ENCODE assay signal across 1 cellular context in the genomic region with DNA sequence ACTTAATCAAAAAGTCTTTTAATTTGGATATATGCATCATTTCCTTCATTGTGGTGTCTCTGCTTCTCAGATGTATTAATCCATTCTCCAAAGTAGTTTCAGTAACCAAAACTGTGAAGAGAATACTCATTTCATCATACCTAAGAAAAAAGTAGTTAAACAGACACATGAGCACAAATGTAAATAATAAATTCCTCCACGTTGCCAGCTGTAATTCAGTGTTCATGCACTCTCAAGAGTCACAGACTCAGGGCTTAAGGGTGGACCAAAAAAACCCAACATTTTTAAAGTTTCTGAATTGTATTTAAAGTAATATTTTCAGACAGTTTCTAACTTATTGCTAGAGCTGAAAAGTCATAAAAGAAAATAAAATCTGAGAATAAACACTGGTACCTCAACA.
TF ChIP-seq lines count a peak whose summit lies in the region.

No MANE protein-coding gene starts in this region.

TF ChIP-seq in IMR-90, 13 proteins besides CTCF, POLR2A, EP300 and RAD21:
- TF ChIP-seq CEBPB (IDR thresholded peaks at IDR 0.05; ENCODE audit: low read depth, low read length) = no peak
- no peak for TF ChIP-seq RCOR1 (IDR thresholded peaks at IDR 0.05; ENCODE audit: insufficient replicate concordance, low read length)
- TF ChIP-seq BHLHE40 (IDR thresholded peaks at IDR 0.05; ENCODE audit: low read depth, low read length) = no peak
- no peak for TF ChIP-seq CHD1 (IDR thresholded peaks at IDR 0.05; ENCODE audit: low read depth, low read length)
- no peak for TF ChIP-seq NFE2L2 (IDR thresholded peaks at IDR 0.05; ENCODE audit: low read depth, low read length)
- TF ChIP-seq MAFK (IDR thresholded peaks at IDR 0.05; ENCODE audit: low read depth, low read length) = no peak
- TF ChIP-seq MXI1 (IDR thresholded peaks at IDR 0.05; ENCODE audit: borderline replicate concordance, low read depth, low read length) = no peak
- TF ChIP-seq FOS (IDR thresholded peaks at IDR 0.05; ENCODE audit: low read depth, low read length) = no peak
- no peak for TF ChIP-seq MAZ (IDR thresholded peaks at IDR 0.05; ENCODE audit: borderline replicate concordance, low read depth, low read length)
- TF ChIP-seq RFX5 (IDR thresholded peaks at IDR 0.05; ENCODE audit: low read depth, low read length) = no peak
- TF ChIP-seq SMC3 (IDR thresholded peaks at IDR 0.05; ENCODE audit: low read depth, low read length) = no peak
- TF ChIP-seq, protein P1, sequence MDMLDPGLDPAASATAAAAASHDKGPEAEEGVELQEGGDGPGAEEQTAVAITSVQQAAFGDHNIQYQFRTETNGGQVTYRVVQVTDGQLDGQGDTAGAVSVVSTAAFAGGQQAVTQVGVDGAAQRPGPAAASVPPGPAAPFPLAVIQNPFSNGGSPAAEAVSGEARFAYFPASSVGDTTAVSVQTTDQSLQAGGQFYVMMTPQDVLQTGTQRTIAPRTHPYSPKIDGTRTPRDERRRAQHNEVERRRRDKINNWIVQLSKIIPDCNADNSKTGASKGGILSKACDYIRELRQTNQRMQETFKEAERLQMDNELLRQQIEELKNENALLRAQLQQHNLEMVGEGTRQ (IDR thresholded peaks at IDR 0.05; ENCODE audit: low read depth, low read length) = no peak
- TF ChIP-seq, protein P2, sequence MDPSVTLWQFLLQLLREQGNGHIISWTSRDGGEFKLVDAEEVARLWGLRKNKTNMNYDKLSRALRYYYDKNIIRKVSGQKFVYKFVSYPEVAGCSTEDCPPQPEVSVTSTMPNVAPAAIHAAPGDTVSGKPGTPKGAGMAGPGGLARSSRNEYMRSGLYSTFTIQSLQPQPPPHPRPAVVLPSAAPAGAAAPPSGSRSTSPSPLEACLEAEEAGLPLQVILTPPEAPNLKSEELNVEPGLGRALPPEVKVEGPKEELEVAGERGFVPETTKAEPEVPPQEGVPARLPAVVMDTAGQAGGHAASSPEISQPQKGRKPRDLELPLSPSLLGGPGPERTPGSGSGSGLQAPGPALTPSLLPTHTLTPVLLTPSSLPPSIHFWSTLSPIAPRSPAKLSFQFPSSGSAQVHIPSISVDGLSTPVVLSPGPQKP (IDR thresholded peaks at IDR 0.05; ENCODE audit: borderline replicate concordance, low read depth, low read length) = no peak
TF ChIP-seq in IMR-90: peak in this region for 0.
